ENCODE assay signal across 22 cellular contexts in the genomic region with DNA sequence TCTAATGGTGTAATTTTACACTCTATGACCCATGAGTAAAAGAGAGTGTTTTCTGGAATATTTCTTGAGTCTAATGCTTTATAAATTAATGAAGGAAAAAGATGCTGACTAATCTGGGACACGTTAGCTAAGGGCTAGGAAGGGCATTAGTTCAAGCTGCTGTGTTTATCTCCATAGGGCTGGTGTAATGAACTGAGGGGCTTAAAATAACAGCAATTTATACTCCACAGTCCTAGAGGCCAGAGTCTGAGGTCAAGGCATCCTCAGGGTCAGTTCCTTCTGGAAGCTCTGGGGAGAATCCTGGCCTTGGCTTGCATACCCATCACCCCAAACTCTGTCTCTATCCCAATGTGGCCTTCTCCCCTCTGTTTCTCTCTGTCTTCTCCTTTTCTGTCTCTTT.
DNase-seq lines count a peak whose midpoint lies in the region; ATAC-seq and TF ChIP-seq lines count a peak whose summit lies in the region.
"Had no signal": no experiment of that assay in that cellular context is flagged by ENCODE, and none has a peak within 500 bp of the region (broad histone marks: within the 10 kb centered on the region; RNA-seq: fewer than 3 reads in every experiment).

No MANE protein-coding gene starts in this region.

- H3K27ac Mint-ChIP-seq in activated T-helper 2 cell treated with anti-CD3 and anti-CD28 coated beads, Interferon-gamma antibody, Interleukin-2, Interleukin-4, amounts not matched to agents 10 μg/mL and 5 μg/mL and 100 μg/mL, durations not matched to agents 14 hours and 24 hours and 36 hours, result no peak overlapping the region
- H3K27ac Mint-ChIP-seq: CD14-positive monocyte; CD4-positive, alpha-beta memory T cell; CD4-positive, CD25-positive, alpha-beta regulatory T cell; CD8-positive, alpha-beta memory T cell had no signal

- DNase-seq in NCI-H1694 treated with DMSO at 0.1 percent for 48 hours (lab: John Stamatoyannopoulos, UW) (peak; percentile 3), NCI-H1694 (lab: John Stamatoyannopoulos, UW) (no peak), right lobe of liver (no peak)
- no peak for DNase-seq in activated T-helper 2 cell treated with anti-CD3 and anti-CD28 coated beads, Interferon-gamma antibody, Interleukin-2, Interleukin-4, amounts not matched to agents 10 μg/mL and 5 μg/mL and 100 μg/mL, durations not matched to agents 14 hours and 24 hours and 36 hours (ENCODE audit: low spot score)
- DNase-seq: 8988T; ACHN; BE2C; C1 segment of cervical spinal cord; CD4-positive, alpha-beta memory T cell; CD4-positive, CD25-positive, alpha-beta regulatory T cell; CD8-positive, alpha-beta memory T cell; COR-L47; DMS153; DMS53; DMS79; DND-41; EL; GDM1 had no signal

- H3K9me3 ChIP-seq in liver (ENCODE audit: control insufficient read depth in 4 of 4, low read length in 3 of 4), result no peaks in the 10 kb centered on the region
- no peaks in the 10 kb centered on the region for H3K9me3 ChIP-seq in right lobe of liver
- H3K9me3 ChIP-seq: BE2C, BLaER1 had no signal

- no peak overlapping the region for H3K27ac ChIP-seq in liver (ENCODE audit: low read depth in 1 of 2, low read length in 2 of 2)
- no peak overlapping the region for H3K27ac ChIP-seq in right lobe of liver
- H3K27ac ChIP-seq: BLaER1 had no signal

- TF ChIP-seq CTCF in liver (IDR thresholded peaks at IDR 0.05; ENCODE audit: low read depth, low read length, missing input control) (no peak), right lobe of liver (IDR thresholded peaks at IDR 0.05) (no peak)

- H3K9ac ChIP-seq in liver (ENCODE audit: low read depth in 1 of 2, low read length in 2 of 2), result no peak overlapping the region
- H3K9ac ChIP-seq: BLaER1 had no signal

- peaks cover 9% of the 10 kb centered on the region for H3K27me3 Mint-ChIP-seq in activated T-helper 2 cell treated with anti-CD3 and anti-CD28 coated beads, Interferon-gamma antibody, Interleukin-2, Interleukin-4, amounts not matched to agents 10 μg/mL and 5 μg/mL and 100 μg/mL, durations not matched to agents 14 hours and 24 hours and 36 hours (ENCODE audit: low read depth)

- no peak for TF ChIP-seq RAD21 in liver (IDR thresholded peaks at IDR 0.05)

- no peaks in the 10 kb centered on the region for H3K36me3 Mint-ChIP-seq in activated T-helper 2 cell treated with anti-CD3 and anti-CD28 coated beads, Interferon-gamma antibody, Interleukin-2, Interleukin-4, amounts not matched to agents 10 μg/mL and 5 μg/mL and 100 μg/mL, durations not matched to agents 14 hours and 24 hours and 36 hours (ENCODE audit: low read depth)
- H3K36me3 Mint-ChIP-seq: CD14-positive monocyte; CD4-positive, alpha-beta memory T cell; CD4-positive, CD25-positive, alpha-beta regulatory T cell had no signal

- H3K27me3 ChIP-seq in liver (ENCODE audit: control insufficient read depth in 4 of 4, insufficient read depth in 4 of 4, low read length in 3 of 4) (no peaks in the 10 kb centered on the region), right lobe of liver (no peaks in the 10 kb centered on the region)
- H3K27me3 ChIP-seq: BE2C, BLaER1 had no signal

- TF ChIP-seq POLR2A in right lobe of liver (IDR thresholded peaks at IDR 0.05), result no peak

- no peak for ATAC-seq in right lobe of liver
- ATAC-seq: GM12878 had no signal

- H3K36me3 ChIP-seq in liver (ENCODE audit: control insufficient read depth in 4 of 4, insufficient read depth in 3 of 4, low read depth in 1 of 4, low read length in 3 of 4), result no peaks in the 10 kb centered on the region
- no peaks in the 10 kb centered on the region for H3K36me3 ChIP-seq in right lobe of liver
- H3K36me3 ChIP-seq: BE2C, BLaER1 had no signal

- no peaks in the 10 kb centered on the region for H3K4me1 Mint-ChIP-seq in activated T-helper 2 cell treated with anti-CD3 and anti-CD28 coated beads, Interferon-gamma antibody, Interleukin-2, Interleukin-4, amounts not matched to agents 10 μg/mL and 5 μg/mL and 100 μg/mL, durations not matched to agents 14 hours and 24 hours and 36 hours (ENCODE audit: low read depth)
- H3K4me1 Mint-ChIP-seq: CD14-positive monocyte; CD4-positive, alpha-beta memory T cell; CD4-positive, CD25-positive, alpha-beta regulatory T cell; CD8-positive, alpha-beta memory T cell had no signal

- H3K4me3 ChIP-seq in liver (ENCODE audit: low read depth in 1 of 3, low read length in 3 of 3), result no peak overlapping the region
- H3K4me3 ChIP-seq in right lobe of liver, result no peak overlapping the region
- H3K4me3 ChIP-seq: BLaER1, GM12878 had no signal

- peaks cover 3% of the 10 kb centered on the region for H3K9me3 Mint-ChIP-seq in activated T-helper 2 cell treated with anti-CD3 and anti-CD28 coated beads, Interferon-gamma antibody, Interleukin-2, Interleukin-4, amounts not matched to agents 10 μg/mL and 5 μg/mL and 100 μg/mL, durations not matched to agents 14 hours and 24 hours and 36 hours

- H3K4me1 ChIP-seq in liver (ENCODE audit: control insufficient read depth in 4 of 4, insufficient read depth in 4 of 4, low read length in 3 of 4), result no peaks in the 10 kb centered on the region
- peaks cover 0 to 11% (median 0%) of the 10 kb centered on the region in 4 donors for H3K4me1 ChIP-seq in right lobe of liver
- H3K4me1 ChIP-seq: BE2C, BLaER1 had no signal

- WGBS in liver, result 83% methylated on average over 1 of the region's 1 CpG
- WGBS in right lobe of liver (ENCODE audit: insufficient coverage, low coverage, low lambda C conversion rate, missing lambda C conversion rate), result 100% methylated on average over 1 of the region's 1 CpG

- intact Hi-C loops in right lobe of liver (cut with DNase I), result no loop called here
- intact Hi-C loops in activated T-helper 2 cell treated with anti-CD3 and anti-CD28 coated beads, Interferon-gamma antibody, Interleukin-2, Interleukin-4, amounts not matched to agents 10 μg/mL and 5 μg/mL and 100 μg/mL, durations not matched to agents 14 hours and 24 hours and 36 hours (cut with micrococcal nuclease), result no loop called here

- no peak overlapping the region for H3K4me3 Mint-ChIP-seq in activated T-helper 2 cell treated with anti-CD3 and anti-CD28 coated beads, Interferon-gamma antibody, Interleukin-2, Interleukin-4, amounts not matched to agents 10 μg/mL and 5 μg/mL and 100 μg/mL, durations not matched to agents 14 hours and 24 hours and 36 hours (ENCODE audit: low read depth)
- H3K4me3 Mint-ChIP-seq: CD14-positive monocyte; CD4-positive, alpha-beta memory T cell; CD4-positive, CD25-positive, alpha-beta regulatory T cell; CD8-positive, alpha-beta memory T cell had no signal

TF ChIP-seq in liver, 16 proteins besides CTCF, POLR2A, EP300 and RAD21:
- peak; percentile 62 for TF ChIP-seq NR2F2 (IDR thresholded peaks at IDR 0.05)
- no peak for TF ChIP-seq SP1 (IDR thresholded peaks at IDR 0.05)
- no peak for TF ChIP-seq JUND (IDR thresholded peaks at IDR 0.05)
- no peak for TF ChIP-seq GABPA (IDR thresholded peaks at IDR 0.05 in 1 of 2, conservative IDR thresholded peaks at IDR 0.05 in 1 of 2)
- TF ChIP-seq, protein P1, sequence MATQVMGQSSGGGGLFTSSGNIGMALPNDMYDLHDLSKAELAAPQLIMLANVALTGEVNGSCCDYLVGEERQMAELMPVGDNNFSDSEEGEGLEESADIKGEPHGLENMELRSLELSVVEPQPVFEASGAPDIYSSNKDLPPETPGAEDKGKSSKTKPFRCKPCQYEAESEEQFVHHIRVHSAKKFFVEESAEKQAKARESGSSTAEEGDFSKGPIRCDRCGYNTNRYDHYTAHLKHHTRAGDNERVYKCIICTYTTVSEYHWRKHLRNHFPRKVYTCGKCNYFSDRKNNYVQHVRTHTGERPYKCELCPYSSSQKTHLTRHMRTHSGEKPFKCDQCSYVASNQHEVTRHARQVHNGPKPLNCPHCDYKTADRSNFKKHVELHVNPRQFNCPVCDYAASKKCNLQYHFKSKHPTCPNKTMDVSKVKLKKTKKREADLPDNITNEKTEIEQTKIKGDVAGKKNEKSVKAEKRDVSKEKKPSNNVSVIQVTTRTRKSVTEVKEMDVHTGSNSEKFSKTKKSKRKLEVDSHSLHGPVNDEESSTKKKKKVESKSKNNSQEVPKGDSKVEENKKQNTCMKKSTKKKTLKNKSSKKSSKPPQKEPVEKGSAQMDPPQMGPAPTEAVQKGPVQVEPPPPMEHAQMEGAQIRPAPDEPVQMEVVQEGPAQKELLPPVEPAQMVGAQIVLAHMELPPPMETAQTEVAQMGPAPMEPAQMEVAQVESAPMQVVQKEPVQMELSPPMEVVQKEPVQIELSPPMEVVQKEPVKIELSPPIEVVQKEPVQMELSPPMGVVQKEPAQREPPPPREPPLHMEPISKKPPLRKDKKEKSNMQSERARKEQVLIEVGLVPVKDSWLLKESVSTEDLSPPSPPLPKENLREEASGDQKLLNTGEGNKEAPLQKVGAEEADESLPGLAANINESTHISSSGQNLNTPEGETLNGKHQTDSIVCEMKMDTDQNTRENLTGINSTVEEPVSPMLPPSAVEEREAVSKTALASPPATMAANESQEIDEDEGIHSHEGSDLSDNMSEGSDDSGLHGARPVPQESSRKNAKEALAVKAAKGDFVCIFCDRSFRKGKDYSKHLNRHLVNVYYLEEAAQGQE (IDR thresholded peaks at IDR 0.05), result no peak
- TF ChIP-seq RXRA (IDR thresholded peaks at IDR 0.05), result peak in 1 of 2 donors; percentile 55
TF ChIP-seq in liver: peak in this region for 2.
